Comparison of ENCODE assay signal across 10 cellular contexts in the genomic region with DNA sequence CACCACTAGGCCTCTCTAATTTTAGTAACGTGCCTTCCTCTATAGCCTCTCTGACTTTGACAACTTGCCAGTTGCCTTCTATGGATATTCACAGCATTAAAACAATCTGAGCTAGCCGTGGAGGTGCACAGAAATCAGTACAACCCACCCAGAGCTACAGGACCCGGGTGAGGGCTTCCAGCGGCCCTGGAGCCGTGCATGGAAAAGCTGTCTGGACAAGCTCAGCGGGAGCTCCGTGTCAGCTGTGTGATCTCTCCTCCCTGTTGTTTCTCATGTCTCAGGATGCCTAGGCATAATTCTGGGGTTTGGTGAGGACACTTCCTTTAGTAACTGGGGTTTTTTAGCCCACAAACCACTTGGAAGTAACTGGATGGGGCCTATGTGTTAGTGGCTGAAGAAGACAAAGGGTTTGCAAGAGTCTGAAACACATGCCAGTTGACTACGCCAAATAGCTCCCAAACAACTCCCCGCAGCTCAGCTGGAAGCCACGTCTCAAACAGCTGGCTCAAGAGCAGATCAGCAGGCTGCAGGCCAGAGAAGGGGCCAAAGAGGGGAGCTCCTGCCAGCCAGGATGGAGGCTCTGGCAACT. TPM values are rescaled to one million over a fixed set of nuclear protein-coding genes. Genes with fewer than 3 reads are reported as not detected.
DNase-seq lines count a peak whose midpoint lies in the region; ATAC-seq and TF ChIP-seq lines count a peak whose summit lies in the region.
"Had no signal": no experiment of that assay in that cellular context is flagged by ENCODE, and none has a peak within 500 bp of the region (broad histone marks: within the 10 kb centered on the region; RNA-seq: fewer than 3 reads in every experiment).

No MANE protein-coding gene starts in this region.

- peaks cover 82% of the 10 kb centered on the region for H3K36me3 Mint-ChIP-seq in activated T-cell treated with anti-CD3 and anti-CD28 coated beads, Interleukin-2, amount 50 U/mL, for 24 hours (ENCODE audit: low read depth)
- peaks cover 22% of the 10 kb centered on the region for H3K36me3 Mint-ChIP-seq in mesothelial cell of epicardium

- H3K9me3 Mint-ChIP-seq in activated T-cell treated with anti-CD3 and anti-CD28 coated beads, Interleukin-2, amount 50 U/mL, for 24 hours, result no peaks in the 10 kb centered on the region
- no peaks in the 10 kb centered on the region for H3K9me3 Mint-ChIP-seq in mesothelial cell of epicardium
- H3K9me3 Mint-ChIP-seq: CD4-positive, CD25-positive, alpha-beta regulatory T cell had no signal

- no peaks in the 10 kb centered on the region for H3K36me3 ChIP-seq in urinary bladder (ENCODE audit: insufficient read depth)

- peaks cover 10% of the 10 kb centered on the region for H3K4me1 Mint-ChIP-seq in activated T-cell treated with anti-CD3 and anti-CD28 coated beads, Interleukin-2, amount 50 U/mL, for 24 hours (ENCODE audit: low read depth)
- H3K4me1 Mint-ChIP-seq in mesothelial cell of epicardium, result peaks cover 30% of the 10 kb centered on the region

- H3K27ac ChIP-seq in cingulate gyrus (ENCODE audit: low read depth, low read length), result peak overlapping the region; percentile 16
- peak overlapping the region; percentile 80 for H3K27ac ChIP-seq in urinary bladder (ENCODE audit: low read depth)

- DNase-seq in activated T-cell treated with anti-CD3 and anti-CD28 coated beads, Interleukin-2, amount 50 U/mL, for 24 hours, result no peak
- DNase-seq in activated T-cell treated with anti-CD3 and anti-CD28 coated beads, Interleukin-2, amount 50 U/mL, for 48 hours, result no peak
- DNase-seq in mesothelial cell of epicardium (ENCODE audit: low spot score in 2 of 2, unreplicated experiment in 2 of 2) (no peak), HPDE6-E6E7 (ENCODE audit: extremely low spot score) (no peak), CD1c-positive myeloid dendritic cell (ENCODE audit: extremely low spot score) (no peak)
- DNase-seq: activated CD8-positive, alpha-beta memory T cell treated with anti-CD3 and anti-CD28 coated beads, Interleukin-2, amount 50 U/mL, for 48 hours; CD4-positive, CD25-positive, alpha-beta regulatory T cell had no signal

- H3K27ac Mint-ChIP-seq in activated T-cell treated with anti-CD3 and anti-CD28 coated beads, Interleukin-2, amount 50 U/mL, for 24 hours, result peak overlapping the region; percentile 61
- peak overlapping the region; percentile 89 for H3K27ac Mint-ChIP-seq in mesothelial cell of epicardium
- H3K27ac Mint-ChIP-seq: CD4-positive, CD25-positive, alpha-beta regulatory T cell had no signal

- no peaks in the 10 kb centered on the region for H3K4me1 ChIP-seq in urinary bladder (ENCODE audit: insufficient read depth)

- no peak overlapping the region for H3K4me3 ChIP-seq in urinary bladder (ENCODE audit: low read depth, low read length)

- no peaks in the 10 kb centered on the region for H3K27me3 Mint-ChIP-seq in activated T-cell treated with anti-CD3 and anti-CD28 coated beads, Interleukin-2, amount 50 U/mL, for 24 hours
- no peaks in the 10 kb centered on the region for H3K27me3 Mint-ChIP-seq in mesothelial cell of epicardium (ENCODE audit: low read depth)
- H3K27me3 Mint-ChIP-seq: CD4-positive, CD25-positive, alpha-beta regulatory T cell had no signal

- H3K4me3 Mint-ChIP-seq in activated T-cell treated with anti-CD3 and anti-CD28 coated beads, Interleukin-2, amount 50 U/mL, for 24 hours, result no peak overlapping the region
- peak overlapping the region; percentile 26 for H3K4me3 Mint-ChIP-seq in mesothelial cell of epicardium
- H3K4me3 Mint-ChIP-seq: CD4-positive, CD25-positive, alpha-beta regulatory T cell had no signal

- ATAC-seq in GM21381 (IDR thresholded peaks at IDR 0.05; ENCODE audit: unreplicated experiment), result no peak

- TF ChIP-seq CTCF in mesothelial cell of epicardium (IDR thresholded peaks at IDR 0.05; ENCODE audit: unreplicated experiment), result no peak

- WGBS in urinary bladder, result 15% methylated on average over 10 of the region's 10 CpGs

RNA-seq across cellular contexts. Expression of a gene that starts 52.9 kb away (rescaled TPM):
- total RNA-seq in mesothelial cell of epicardium (36.1 to 38.4 TPM (median 37.7 TPM) in 3 replicates), urinary bladder (12.2 TPM)
- 12.5 TPM for polyA plus RNA-seq in urinary bladder
